ENCODE assay signal across 22 cellular contexts in genomic region chr14:101355284-101355683, GRCh38.
"Had no signal": no experiment of that assay in that cellular context is flagged by ENCODE, and none has a peak within 500 bp of the region (broad histone marks: within the 10 kb centered on the region; RNA-seq: fewer than 3 reads in every experiment).

No MANE protein-coding gene starts in this region.

- H3K27me3 ChIP-seq: left lung, pancreas, transverse colon had no signal

- H3K27ac Mint-ChIP-seq: activated CD4-positive, alpha-beta T cell treated with anti-CD3 and anti-CD28 coated beads for 36 hours; activated CD8-positive, alpha-beta T cell treated with anti-CD3 and anti-CD28 coated beads, Interleukin-2, amount 10 ng/mL, durations not matched to agents 7 days and 5 days; activated naive CD4-positive, alpha-beta T cell treated with anti-CD3 and anti-CD28 coated beads, Interleukin-2, amount 10 ng/mL, durations not matched to agents 7 days and 5 days; activated naive CD8-positive, alpha-beta T cell treated with anti-CD3 and anti-CD28 coated beads, Interleukin-2, amount 10 ng/mL, durations not matched to agents 7 days and 5 days; activated T-cell treated with anti-CD3 and anti-CD28 coated beads, Interleukin-2, amount 50 U/mL, for 24 hours; dendritic cell treated with granulocyte-macrophage colony-stimulating factor and Interleukin-4, amounts not matched to agents 40 ng/mL and 50 ng/mL, for 4 days; mesothelial cell of epicardium; naive thymus-derived CD4-positive, alpha-beta T cell had no signal

- H3K36me3 Mint-ChIP-seq: activated naive CD4-positive, alpha-beta T cell treated with anti-CD3 and anti-CD28 coated beads, Interleukin-2, amount 10 ng/mL, durations not matched to agents 7 days and 5 days; activated naive CD8-positive, alpha-beta T cell treated with anti-CD3 and anti-CD28 coated beads, Interleukin-2, amount 10 ng/mL, durations not matched to agents 7 days and 5 days; mesothelial cell of epicardium had no signal

- H3K9me3 ChIP-seq: pancreas, prostate gland, transverse colon had no signal

- ATAC-seq: activated CD4-positive, alpha-beta T cell treated with anti-CD3 and anti-CD28 coated beads for 36 hours; activated CD8-positive, alpha-beta T cell treated with anti-CD3 and anti-CD28 coated beads, Interleukin-2, amount 10 ng/mL, durations not matched to agents 7 days and 5 days; left lung; naive thymus-derived CD4-positive, alpha-beta T cell; pancreas had no signal

- H3K4me1 Mint-ChIP-seq: activated CD4-positive, alpha-beta T cell treated with anti-CD3 and anti-CD28 coated beads for 36 hours; activated naive CD4-positive, alpha-beta T cell treated with anti-CD3 and anti-CD28 coated beads, Interleukin-2, amount 10 ng/mL, durations not matched to agents 7 days and 5 days; naive thymus-derived CD4-positive, alpha-beta T cell had no signal

- H3K4me3 ChIP-seq: esophagus squamous epithelium, left lung, pancreas, prostate gland, transverse colon had no signal

- H3K27me3 Mint-ChIP-seq: dendritic cell treated with granulocyte-macrophage colony-stimulating factor and Interleukin-4, amounts not matched to agents 40 ng/mL and 50 ng/mL, for 4 days had no signal

- H3K36me3 ChIP-seq: esophagus squamous epithelium, left lung, pancreas, prostate gland, transverse colon had no signal

- H3K4me3 Mint-ChIP-seq: activated CD4-positive, alpha-beta T cell treated with anti-CD3 and anti-CD28 coated beads for 36 hours; activated CD8-positive, alpha-beta T cell treated with anti-CD3 and anti-CD28 coated beads, Interleukin-2, amount 10 ng/mL, durations not matched to agents 7 days and 5 days; activated naive CD4-positive, alpha-beta T cell treated with anti-CD3 and anti-CD28 coated beads, Interleukin-2, amount 10 ng/mL, durations not matched to agents 7 days and 5 days; activated naive CD8-positive, alpha-beta T cell treated with anti-CD3 and anti-CD28 coated beads, Interleukin-2, amount 10 ng/mL, durations not matched to agents 7 days and 5 days; activated T-cell treated with anti-CD3 and anti-CD28 coated beads, Interleukin-2, amount 50 U/mL, for 24 hours; dendritic cell treated with granulocyte-macrophage colony-stimulating factor and Interleukin-4, amounts not matched to agents 40 ng/mL and 50 ng/mL, for 4 days; mesothelial cell of epicardium; naive thymus-derived CD4-positive, alpha-beta T cell had no signal

- H3K4me1 ChIP-seq: pancreas had no signal

- H3K27ac ChIP-seq: esophagus squamous epithelium, left lung, pancreas, prostate gland, transverse colon had no signal

- DNase-seq: activated CD4-positive, alpha-beta T cell treated with anti-CD3 and anti-CD28 coated beads for 36 hours; activated CD4-positive, CD25-positive, alpha-beta regulatory T cell; activated CD8-positive, alpha-beta T cell treated with anti-CD3 and anti-CD28 coated beads, Interleukin-2, amount 10 ng/mL, durations not matched to agents 7 days and 5 days; activated gamma-delta T cell; activated naive CD4-positive, alpha-beta T cell treated with anti-CD3 and anti-CD28 coated beads, Interleukin-2, amount 10 ng/mL, durations not matched to agents 7 days and 5 days; activated naive CD8-positive, alpha-beta T cell treated with anti-CD3 and anti-CD28 coated beads, Interleukin-2, amount 10 ng/mL, durations not matched to agents 7 days and 5 days; activated T-cell treated with anti-CD3 and anti-CD28 coated beads, Interleukin-2, amount 50 U/mL, for 24 hours; amniotic stem cell; caudate nucleus; esophagus squamous epithelium; foreskin melanocyte; pancreas; retina; stimulated activated CD4-positive, alpha-beta T cell treated with anti-CD3 and anti-CD28 coated beads, Interleukin-15, amount 100 ng/mL, for 24 hours; stimulated activated CD4-positive, alpha-beta T cell treated with anti-CD3 and anti-CD28 coated beads, Interleukin-2, amount 100 ng/mL, for 24 hours; stimulated activated naive CD4-positive, alpha-beta T cell; transverse colon had no signal
